Comparison of ENCODE assay signal across 12 cellular contexts in the genomic region with DNA sequence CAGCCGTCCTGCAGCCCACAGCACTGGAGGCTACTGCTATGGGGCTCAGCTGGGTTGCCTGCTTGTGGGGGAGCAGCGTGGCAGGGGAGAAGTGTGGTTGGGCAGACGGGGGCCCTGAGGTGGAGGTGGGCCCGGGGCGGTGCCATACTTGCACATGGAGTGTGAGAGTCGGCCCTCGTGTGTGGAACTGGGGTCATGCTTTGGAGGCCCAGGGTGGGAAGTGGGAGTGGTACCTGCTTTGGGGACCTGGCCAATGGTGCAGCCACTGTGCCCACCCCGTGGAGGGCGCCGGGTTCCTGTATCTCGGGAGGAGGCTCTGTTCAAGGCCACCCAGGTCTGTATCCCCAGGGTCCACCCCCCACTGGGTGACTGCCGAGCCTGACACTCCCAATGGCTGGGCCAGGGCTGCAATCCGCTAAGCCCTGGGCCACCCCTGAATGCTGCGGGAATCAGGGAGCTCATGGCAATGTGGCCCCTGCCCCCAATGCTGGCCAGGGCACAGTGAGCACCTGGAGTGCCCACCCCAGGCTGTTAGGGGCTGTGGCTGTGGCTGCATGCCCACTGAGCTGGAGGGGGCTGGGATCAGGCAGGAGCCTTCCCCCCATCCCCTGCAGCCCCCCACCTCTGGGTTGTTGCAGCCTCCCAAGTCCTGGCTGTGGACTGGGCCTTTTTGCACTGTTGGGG.
"Had no signal": no experiment of that assay in that cellular context is flagged by ENCODE, and none has a peak within 500 bp of the region (broad histone marks: within the 10 kb centered on the region; RNA-seq: fewer than 3 reads in every experiment).

No MANE protein-coding gene starts in this region.

- H3K27me3 Mint-ChIP-seq: activated CD4-positive, alpha-beta T cell treated with anti-CD3 and anti-CD28 coated beads, Interleukin-2, amount 10 ng/mL, durations not matched to agents 7 days and 5 days; activated naive CD4-positive, alpha-beta T cell treated with anti-CD3 and anti-CD28 coated beads, Interleukin-2, amount 50 U/mL, for 24 hours; activated T-cell treated with anti-CD3 and anti-CD28 coated beads, Interleukin-2, amount 50 U/mL, for 24 hours; dendritic cell treated with granulocyte-macrophage colony-stimulating factor and Interleukin-4, amounts not matched to agents 40 ng/mL and 50 ng/mL, for 4 days had no signal

- DNase-seq: activated CD4-positive, alpha-beta T cell treated with anti-CD3 and anti-CD28 coated beads, Interleukin-2, amount 10 ng/mL, durations not matched to agents 7 days and 5 days; activated CD8-positive, alpha-beta T cell treated with anti-CD3 and anti-CD28 coated beads, Interleukin-2, amount 10 ng/mL, durations not matched to agents 7 days and 5 days; activated T-cell treated with anti-CD3 and anti-CD28 coated beads, Interleukin-2, amount 50 U/mL, for 24 hours; effector CD8-positive, alpha-beta T cell; stimulated activated naive CD4-positive, alpha-beta T cell; thyroid gland had no signal

- H3K27ac Mint-ChIP-seq: activated CD4-positive, alpha-beta T cell treated with anti-CD3 and anti-CD28 coated beads, Interleukin-2, amount 10 ng/mL, durations not matched to agents 7 days and 5 days; activated CD8-positive, alpha-beta T cell treated with anti-CD3 and anti-CD28 coated beads, Interleukin-2, amount 10 ng/mL, durations not matched to agents 7 days and 5 days; activated naive CD4-positive, alpha-beta T cell treated with anti-CD3 and anti-CD28 coated beads, Interleukin-2, amount 50 U/mL, for 24 hours; activated T-cell treated with anti-CD3 and anti-CD28 coated beads, Interleukin-2, amount 50 U/mL, for 24 hours; dendritic cell treated with granulocyte-macrophage colony-stimulating factor and Interleukin-4, amounts not matched to agents 40 ng/mL and 50 ng/mL, for 4 days; T-helper 1 cell treated with Interleukin-12 subunit alpha and Interleukin-12 subunit beta and Interleukin-4 antibody, amounts not matched to agents 30 μg/mL and 1 μg/mL, for 36 hours had no signal

- ATAC-seq: activated CD4-positive, CD25-positive, alpha-beta regulatory T cell treated with anti-CD3 and anti-CD28 coated beads, Interleukin-2, amount 50 U/mL, for 24 hours; activated CD8-positive, alpha-beta T cell treated with anti-CD3 and anti-CD28 coated beads, Interleukin-2, amount 10 ng/mL, durations not matched to agents 7 days and 5 days; left lung had no signal

- H3K4me3 Mint-ChIP-seq: activated CD4-positive, alpha-beta T cell treated with anti-CD3 and anti-CD28 coated beads, Interleukin-2, amount 10 ng/mL, durations not matched to agents 7 days and 5 days; activated CD8-positive, alpha-beta T cell treated with anti-CD3 and anti-CD28 coated beads, Interleukin-2, amount 10 ng/mL, durations not matched to agents 7 days and 5 days; activated naive CD4-positive, alpha-beta T cell treated with anti-CD3 and anti-CD28 coated beads, Interleukin-2, amount 50 U/mL, for 24 hours; activated T-cell treated with anti-CD3 and anti-CD28 coated beads, Interleukin-2, amount 50 U/mL, for 24 hours; dendritic cell treated with granulocyte-macrophage colony-stimulating factor and Interleukin-4, amounts not matched to agents 40 ng/mL and 50 ng/mL, for 4 days; T-helper 1 cell treated with Interleukin-12 subunit alpha and Interleukin-12 subunit beta and Interleukin-4 antibody, amounts not matched to agents 30 μg/mL and 1 μg/mL, for 36 hours had no signal

- H3K27me3 ChIP-seq: hepatocyte, left lung, thyroid gland had no signal

- H3K4me3 ChIP-seq: hepatocyte, left lung, thyroid gland had no signal

- H3K36me3 Mint-ChIP-seq: activated naive CD4-positive, alpha-beta T cell treated with anti-CD3 and anti-CD28 coated beads, Interleukin-2, amount 50 U/mL, for 24 hours had no signal

- H3K9me3 Mint-ChIP-seq: activated naive CD4-positive, alpha-beta T cell treated with anti-CD3 and anti-CD28 coated beads, Interleukin-2, amount 50 U/mL, for 24 hours had no signal

- H3K27ac ChIP-seq: hepatocyte, left lung, thyroid gland had no signal

- H3K4me1 ChIP-seq: left lung, thyroid gland had no signal

- H3K9me3 ChIP-seq: thyroid gland had no signal
